15 cellular contexts compared by ENCODE assay signal in genomic region chr20:10309326-10309725, GRCh38.
DNase-seq lines count a peak whose midpoint lies in the region; ATAC-seq and TF ChIP-seq lines count a peak whose summit lies in the region.
"Had no signal": no experiment of that assay in that cellular context is flagged by ENCODE, and none has a peak within 500 bp of the region (broad histone marks: within the 10 kb centered on the region; RNA-seq: fewer than 3 reads in every experiment).

No MANE protein-coding gene starts in this region.

- H3K9me3 ChIP-seq in gastrocnemius medialis: no peaks in the 10 kb centered on the region
- H3K9me3 ChIP-seq: pancreas, testis had no signal

- H3K27me3 Mint-ChIP-seq in natural killer cell (ENCODE audit: low read depth in 2 of 2): peaks cover 13 to 28% of the 10 kb centered on the region in 2 donors

- H3K9me3 Mint-ChIP-seq in natural killer cell: peaks cover 0 to 4% of the 10 kb centered on the region in 2 donors

- H3K4me3 ChIP-seq in skeletal muscle cell (ENCODE audit: low read depth, low read length) (no peak overlapping the region), gastrocnemius medialis (no peak overlapping the region)
- H3K4me3 ChIP-seq: K562, pancreas, testis had no signal

- no peaks in the 10 kb centered on the region for H3K36me3 ChIP-seq in gastrocnemius medialis
- H3K36me3 ChIP-seq: pancreas had no signal

- no peak for TF ChIP-seq POLR2A in gastrocnemius medialis (IDR thresholded peaks at IDR 0.05)

- H3K27me3 ChIP-seq in gastrocnemius medialis: no peaks in the 10 kb centered on the region
- H3K27me3 ChIP-seq: pancreas, testis had no signal

- H3K27ac ChIP-seq in epithelial cell of prostate: no peak overlapping the region
- H3K27ac ChIP-seq in gastrocnemius medialis: no peak overlapping the region
- H3K27ac ChIP-seq: pancreas, testis had no signal

- ATAC-seq in natural killer cell (no peak), gastrocnemius medialis (no peak)
- ATAC-seq: activated naive CD4-positive, alpha-beta T cell treated with anti-CD3 and anti-CD28 coated beads, Interleukin-2, amount 50 U/mL, for 72 hours; K562 had no signal

- H3K36me3 Mint-ChIP-seq in natural killer cell: no peaks in the 10 kb centered on the region
- H3K36me3 Mint-ChIP-seq: activated naive CD4-positive, alpha-beta T cell treated with anti-CD3 and anti-CD28 coated beads, Interleukin-2, amount 50 U/mL, for 72 hours had no signal

- peaks cover 35 to 39% of the 10 kb centered on the region in 2 donors for H3K4me1 Mint-ChIP-seq in natural killer cell

- no peak overlapping the region for H3K4me3 Mint-ChIP-seq in natural killer cell

- H3K4me1 ChIP-seq in gastrocnemius medialis: no peaks in the 10 kb centered on the region
- H3K4me1 ChIP-seq: pancreas, testis had no signal

- DNase-seq in GM04503 (ENCODE audit: low read depth): peak; percentile 87
- peak; percentile 96 for DNase-seq in RKO (ENCODE audit: low spot score)
- DNase-seq in epithelial cell of prostate (ENCODE audit: low read depth, low spot score): peak; percentile 37
- DNase-seq in skeletal muscle cell (ENCODE audit: low read depth): peak; percentile 80
- no peak for DNase-seq in germinal center (ENCODE audit: low spot score)
- DNase-seq in natural killer cell: no peak
- no peak for DNase-seq in gastrocnemius medialis
- DNase-seq in NCI-H748 (lab: John Stamatoyannopoulos, UW; ENCODE audit: unreplicated experiment): no peak
- DNase-seq: DMS79 treated with DMSO at 0.1 percent for 48 hours; effector CD8-positive, alpha-beta T cell; NCI-H510A treated with DMSO at 0.1 percent for 48 hours; pancreas; testis had no signal

- H3K27ac Mint-ChIP-seq in natural killer cell: no peak overlapping the region
- H3K27ac Mint-ChIP-seq: activated naive CD4-positive, alpha-beta T cell treated with anti-CD3 and anti-CD28 coated beads, Interleukin-2, amount 50 U/mL, for 72 hours had no signal

- TF ChIP-seq CTCF in natural killer cell (IDR thresholded peaks at IDR 0.05) (no peak), gastrocnemius medialis (IDR thresholded peaks at IDR 0.05 in 4 of 5, conservative IDR thresholded peaks at IDR 0.05 in 1 of 5) (no peak)

- intact Hi-C loops in natural killer cell (cut with micrococcal nuclease) (loop anchor here (5.0 kb wide), 1 partner anchor 43 kb away; no protein-coding TSS in a partner anchor), gastrocnemius medialis (cut with DNase I; ENCODE audit: low total_unique reads) (loop anchor here (10.0 kb wide), 1 partner anchor 595 kb away; no protein-coding TSS in a partner anchor)

- in situ Hi-C loops in gastrocnemius medialis (cut with MboI; ENCODE audit: low sequenced_read_pairs in 4 of 4): no loop called here

Comparison
In these comparisons a context has a peak if more than half of its experiments do, and no peak if none do; other contexts are left out.
1. DNase-seq: peak in GM04503 (single experiment), RKO (single experiment), epithelial cell of prostate (single experiment) and skeletal muscle cell (single experiment); none in germinal center (single experiment), natural killer cell (single experiment), gastrocnemius medialis (0 of 2) and NCI-H748 (single experiment).